8 cellular contexts compared by ENCODE assay signal in genomic region chr4:123587983-123588494, GRCh38.
DNase-seq lines count a peak whose midpoint lies in the region; ATAC-seq, FAIRE-seq and TF ChIP-seq lines count a peak whose summit lies in the region.

No MANE protein-coding gene starts in this region.

- intact Hi-C loops in right cardiac atrium (cut with DNase I) (no loop called here), upper lobe of right lung (cut with DNase I) (no loop called here)

- H3K27me3 ChIP-seq in SJSA1 (replicated peaks) (no peaks in the 10 kb centered on the region), right cardiac atrium (ENCODE audit: control insufficient read depth, insufficient read depth) (no peaks in the 10 kb centered on the region), upper lobe of right lung (no peaks in the 10 kb centered on the region)

- H3K4me1 ChIP-seq in SJSA1 (replicated peaks) (peaks cover 25% of the 10 kb centered on the region), right cardiac atrium (ENCODE audit: control insufficient read depth, insufficient read depth, low read length) (no peaks in the 10 kb centered on the region), upper lobe of right lung (peaks cover 15% of the 10 kb centered on the region)

- 64% methylated on average over 8 of the region's 8 CpGs for WGBS in right cardiac atrium

- no peak for TF ChIP-seq CTCF in upper lobe of right lung (IDR thresholded peaks at IDR 0.05)

- H3K4me3 ChIP-seq in SJSA1 (no peak overlapping the region), right cardiac atrium (ENCODE audit: low read length) (no peak overlapping the region), upper lobe of right lung (no peak overlapping the region)

- FAIRE-seq in RCC 7860 (lab: Jason Lieb, UNC): no peak

- no peak overlapping the region for H3K4me3 Mint-ChIP-seq in activated T-cell treated with anti-CD3 and anti-CD28 coated beads, Interleukin-2, amount 50 U/mL, for 4 hours

- DNase-seq in SJSA1 (ENCODE audit: low read depth in 1 of 2, low spot score in 2 of 2): peak; percentile 89 to 93
- peak in 1 of 3 donors; percentile 18 for DNase-seq in right cardiac atrium
- no peak for DNase-seq in upper lobe of right lung
- no peak for DNase-seq in activated T-cell treated with anti-CD3 and anti-CD28 coated beads, Interleukin-2, amount 50 U/mL, for 4 hours
- no peak for DNase-seq in RCC 7860 (ENCODE audit: low spot score)
- DNase-seq in inferior parietal cortex (ENCODE audit: extremely low spot score): no peak

- H3K27me3 Mint-ChIP-seq in activated T-cell treated with anti-CD3 and anti-CD28 coated beads, Interleukin-2, amount 50 U/mL, for 4 hours (ENCODE audit: low read depth): no peaks in the 10 kb centered on the region

- H3K36me3 ChIP-seq in SJSA1: no peaks in the 10 kb centered on the region
- H3K36me3 ChIP-seq in upper lobe of right lung: no peaks in the 10 kb centered on the region

- H3K36me3 Mint-ChIP-seq in activated T-cell treated with anti-CD3 and anti-CD28 coated beads, Interleukin-2, amount 50 U/mL, for 4 hours (ENCODE audit: insufficient read depth): no peaks in the 10 kb centered on the region

- H3K27ac ChIP-seq in SJSA1 (peak overlapping the region; percentile 91), right cardiac atrium (ENCODE audit: low read length) (no peak overlapping the region), upper lobe of right lung (peak overlapping the region; percentile 53)

- peak; percentile 12 for ATAC-seq in GM18520 (IDR thresholded peaks at IDR 0.05; ENCODE audit: unreplicated experiment)
- ATAC-seq in HG03139 (IDR thresholded peaks at IDR 0.05; ENCODE audit: unreplicated experiment): peak; percentile 14
- ATAC-seq in right cardiac atrium: peak; percentile 58 to 83
- ATAC-seq in upper lobe of right lung: peak; percentile 86
- ATAC-seq in activated T-cell treated with anti-CD3 and anti-CD28 coated beads, Interleukin-2, amount 50 U/mL, for 4 hours: no peak

- no peaks in the 10 kb centered on the region for H3K9me3 Mint-ChIP-seq in activated T-cell treated with anti-CD3 and anti-CD28 coated beads, Interleukin-2, amount 50 U/mL, for 4 hours

- no peaks in the 10 kb centered on the region for H3K4me1 Mint-ChIP-seq in activated T-cell treated with anti-CD3 and anti-CD28 coated beads, Interleukin-2, amount 50 U/mL, for 4 hours (ENCODE audit: low read depth)

- no peaks in the 10 kb centered on the region for H3K9me3 ChIP-seq in SJSA1 (replicated peaks)
- no peaks in the 10 kb centered on the region for H3K9me3 ChIP-seq in right cardiac atrium (ENCODE audit: control insufficient read depth, low read length)
- H3K9me3 ChIP-seq in upper lobe of right lung: no peaks in the 10 kb centered on the region

Comparison
In these comparisons a context has a peak if more than half of its experiments do, and no peak if none do; other contexts are left out.
1. ATAC-seq: peak in GM18520 (single experiment), HG03139 (single experiment), right cardiac atrium (2 of 2) and upper lobe of right lung (single experiment); none in activated T-cell treated with anti-CD3 and anti-CD28 coated beads, Interleukin-2, amount 50 U/mL, for 4 hours (0 of 2).
2. DNase-seq: peak in SJSA1 (2 of 2); none in upper lobe of right lung (single experiment), activated T-cell treated with anti-CD3 and anti-CD28 coated beads, Interleukin-2, amount 50 U/mL, for 4 hours (single experiment), RCC 7860 (single experiment) and inferior parietal cortex (single experiment).